In the genomic region with DNA sequence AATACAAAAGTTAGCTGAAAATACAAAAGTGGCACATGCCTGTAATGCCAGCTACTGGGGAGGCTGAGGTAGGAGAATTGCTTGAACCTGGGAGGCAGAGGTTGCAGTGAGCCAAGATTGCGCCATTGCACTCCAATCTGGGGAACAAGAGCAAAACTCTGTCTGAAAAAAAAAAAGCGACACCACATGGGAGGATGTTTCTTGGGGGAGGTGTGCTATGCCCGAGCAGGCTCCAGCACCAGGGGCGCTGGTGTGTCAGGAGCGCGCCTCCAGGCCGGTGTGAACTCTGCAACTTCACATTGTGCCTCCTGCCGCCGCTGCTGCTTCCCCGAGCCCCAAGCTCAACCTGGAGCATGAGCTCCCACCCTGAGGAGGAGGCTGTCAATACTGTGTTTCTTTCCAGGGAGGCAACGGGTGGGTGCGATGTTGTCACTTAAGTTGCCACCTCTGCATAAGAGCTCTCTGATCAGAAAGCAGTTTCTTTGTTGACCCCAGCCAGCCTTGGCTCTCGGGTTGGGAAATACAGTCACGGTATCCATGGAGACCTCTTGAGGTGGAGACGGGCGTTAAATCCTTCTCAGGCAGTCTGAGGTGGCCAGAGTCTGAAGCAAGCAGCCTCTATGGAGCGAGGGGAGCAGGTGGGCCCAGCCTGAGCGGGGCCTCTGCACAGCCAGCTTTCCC, we compare ENCODE assay signal across 10 cellular contexts. TPM values are rescaled to one million over a fixed set of nuclear protein-coding genes. Genes with fewer than 3 reads are reported as not detected.
DNase-seq lines count a peak whose midpoint lies in the region; ATAC-seq, FAIRE-seq and TF ChIP-seq lines count a peak whose summit lies in the region.
"Had no signal": no experiment of that assay in that cellular context is flagged by ENCODE, and none has a peak within 500 bp of the region (broad histone marks: within the 10 kb centered on the region; RNA-seq: fewer than 3 reads in every experiment).

No MANE protein-coding gene starts in this region.

- no peak for ATAC-seq in HG02973 (IDR thresholded peaks at IDR 0.05; ENCODE audit: unreplicated experiment)

- TF ChIP-seq CTCF in H1 (IDR thresholded peaks at IDR 0.05; ENCODE audit: control extremely low read depth in 1 of 3, insufficient read depth in 1 of 3, low read depth in 1 of 3, low read length in 3 of 3): peak in 2 of 3 experiments; percentile 73 to 78; a peak in 3 of 4 replicates
- TF ChIP-seq CTCF in nephron (IDR thresholded peaks at IDR 0.05; ENCODE audit: unreplicated experiment in 3 of 3): peak; percentile 35 to 47 (median 44)

- no peaks in the 10 kb centered on the region for H3K27me3 Mint-ChIP-seq in nephron (ENCODE audit: low read depth)

- no peak overlapping the region; the same call in 1 of the 2 replicates for H3K27ac ChIP-seq in H1 (ENCODE audit: low read depth, low read length)

- no peak overlapping the region for H3K23ac ChIP-seq in H1 (ENCODE audit: insufficient read length)

- CTCF ChIA-PET in H1 (lab: Charles Lee; ENCODE audit: partially characterized antibody): interaction anchor here (0.6 to 22.9 kb wide), 14 partner anchors 9 to 234 kb away, joined by 3 to 307 read pairs (median 6); a partner anchor contains a TSS

- no peak overlapping the region for H4K8ac ChIP-seq in H1 (ENCODE audit: extremely low read depth, insufficient read depth, low read length)

- peak; percentile 24 for FAIRE-seq in H1 (lab: Jason Lieb, UNC)
- FAIRE-seq: HTR-8/SVneo had no signal

- peak overlapping the region; percentile 9 to 23; a peak in 3 of 4 replicates for H3K4me2 ChIP-seq in H1 (ENCODE audit: insufficient read depth in 1 of 2, low read depth in 2 of 2, low read length in 2 of 2)

- no peak for TF ChIP-seq POLR2A in H1 (IDR thresholded peaks at IDR 0.05; ENCODE audit: control extremely low read depth in 1 of 2, low read depth in 2 of 2, low read length in 2 of 2)

- TF ChIP-seq EP300 in H1 (IDR thresholded peaks at IDR 0.05; ENCODE audit: borderline replicate concordance in 1 of 2, low read depth in 2 of 2, low read length in 2 of 2): no peak

- H3K9me3 Mint-ChIP-seq in nephron: no peaks in the 10 kb centered on the region

- H3K79me1 ChIP-seq in H1 (ENCODE audit: low read depth, low read length): peaks cover 3% of the 10 kb centered on the region; the same call in 1 of the 2 replicates

- H3K4me1 ChIP-seq in H1 (replicated peaks in 1 of 4; ENCODE audit: control insufficient read depth in 3 of 4, insufficient read depth in 4 of 4, low read length in 3 of 4): peaks cover 0 to 6% (median 5%) of the 10 kb centered on the region in 4 experiments; a peak in 5 of 7 replicates

- H3K79me2 ChIP-seq in H1 (ENCODE audit: control insufficient read depth in 1 of 2, insufficient read depth in 2 of 2, low read length in 2 of 2): no peaks in the 10 kb centered on the region

- peaks cover 22% of the 10 kb centered on the region for H3K4me1 Mint-ChIP-seq in nephron

- H3K27ac Mint-ChIP-seq in nephron: peak overlapping the region; percentile 62 to 68 (median 67)

- H4K20me1 ChIP-seq in H1 (replicated peaks in 1 of 2; ENCODE audit: control insufficient read depth in 1 of 2, insufficient read depth in 2 of 2, low read length in 2 of 2): peaks cover 0 to 9% of the 10 kb centered on the region in 2 experiments

- 0 out of 2 replicates have a peak overlapping the region, but pooled peaks have one; percentile 2 for H2BK5ac ChIP-seq in H1 (ENCODE audit: low read depth, low read length)

- peak; percentile 56 to 70 for TF ChIP-seq RAD21 in H1 (IDR thresholded peaks at IDR 0.05 in 1 of 2, conservative IDR thresholded peaks at IDR 0.05 in 1 of 2; ENCODE audit: low read depth in 2 of 2, low read length in 2 of 2)

- DNase-seq in HT-29 (ENCODE audit: low spot score) (peak; percentile 31), OCI-M2 (lab: John Stamatoyannopoulos, UW; ENCODE audit: unreplicated experiment) (peak; percentile 69), H1 (ENCODE audit: low read depth in 1 of 2, low spot score in 2 of 2) (peak; percentile 58 to 78), NOMO-1 treated with dmso at 0.1 percent for 144 hours (lab: John Stamatoyannopoulos, UW; ENCODE audit: unreplicated experiment) (no peak), NCI-H774 (lab: John Stamatoyannopoulos, UW) (no peak)
- DNase-seq in stimulated activated naive CD4-positive, alpha-beta T cell (lab: John Stamatoyannopoulos, UW): no peak
- DNase-seq: activated gamma-delta T cell had no signal

- 55% methylated on average over 18 of the region's 18 CpGs; no CpG with 5 or more reads in 1 of the 2 experiments for WGBS in H1 (ENCODE audit: extremely low coverage in 1 of 2, insufficient coverage in 1 of 2, insufficient read length in 1 of 2, insufficient replicate concordance in 2 of 2, low coverage in 1 of 2, low lambda C conversion rate in 2 of 2, missing lambda C conversion rate in 1 of 2), 2 experiments

- H3K36me3 Mint-ChIP-seq in nephron (ENCODE audit: low read depth): peaks cover 14% of the 10 kb centered on the region

- H2AK5ac ChIP-seq in H1 (ENCODE audit: low read depth, low read length): no peak overlapping the region

- H3K4ac ChIP-seq in H1 (replicated peaks; ENCODE audit: insufficient read length, low read depth, low read length): no peak overlapping the region

- no peak overlapping the region for H2BK15ac ChIP-seq in H1 (ENCODE audit: low read length)

- no peaks in the 10 kb centered on the region for H3K23me2 ChIP-seq in H1 (ENCODE audit: low read depth, low read length)

- no peak overlapping the region for H3K56ac ChIP-seq in H1 (replicated peaks; ENCODE audit: insufficient read length, low read depth, low read length)

- H3K9ac ChIP-seq in H1 (replicated peaks in 1 of 4; ENCODE audit: extremely low read depth in 1 of 4, low read depth in 3 of 4, low read length in 3 of 4): no peak overlapping the region; a peak in 1 of 7 replicates

- no peak overlapping the region for H4K91ac ChIP-seq in H1 (replicated peaks; ENCODE audit: insufficient read length, low read length)

- H3K18ac ChIP-seq in H1 (ENCODE audit: extremely low read depth, low read length): no peak overlapping the region; the same call in 1 of the 2 replicates

- 0 out of 2 replicates have a peak overlapping the region, but pooled peaks have one; percentile 7 for H2BK12ac ChIP-seq in H1 (ENCODE audit: low read depth, low read length)

- H4K5ac ChIP-seq in H1 (ENCODE audit: insufficient read length, low read depth, low read length): no peak overlapping the region

- no peak overlapping the region for H2BK20ac ChIP-seq in H1 (ENCODE audit: low read length)

- H2BK120ac ChIP-seq in H1 (replicated peaks; ENCODE audit: low read depth, low read length): no peak overlapping the region

- H3K9me3 ChIP-seq in H1 (ENCODE audit: insufficient read depth in 2 of 2, low read depth in 1 of 2, low read length in 1 of 2): no peaks in the 10 kb centered on the region

- H3K4me3 Mint-ChIP-seq in nephron: no peak overlapping the region

- H2AFZ ChIP-seq in H1 (ENCODE audit: low read length): no peak overlapping the region

- no peaks in the 10 kb centered on the region; a peak in 1 of 7 replicates for H3K27me3 ChIP-seq in H1 (replicated peaks in 1 of 4; ENCODE audit: control insufficient read depth in 3 of 4, extremely low read depth in 1 of 4, insufficient read depth in 3 of 4, low read length in 3 of 4)

- no peak overlapping the region for H3K4me3 ChIP-seq in H1 (ENCODE audit: extremely low read depth in 1 of 4, insufficient read depth in 2 of 4, low read depth in 3 of 4, low read length in 4 of 4)

- H3K36me3 ChIP-seq in H1 (ENCODE audit: control insufficient read depth in 2 of 4, insufficient read depth in 4 of 4, low read length in 3 of 4): 0 out of 8 replicates have a peak, but pooled peaks cover 0 to 3% (median 0%) of the 10 kb centered on the region in 4 experiments

- POLR2A ChIA-PET in H1 (lab: Charles Lee; ENCODE audit: partially characterized antibody): interaction anchor here (1.2 kb wide), 1 partner anchor 15 kb away, joined by 4 read pairs; no protein-coding TSS in a partner anchor

- no peak overlapping the region for H3K14ac ChIP-seq in H1 (ENCODE audit: insufficient read length)

TF ChIP-seq in H1, 55 proteins besides CTCF, POLR2A, EP300 and RAD21:
- TF ChIP-seq, protein P1, sequence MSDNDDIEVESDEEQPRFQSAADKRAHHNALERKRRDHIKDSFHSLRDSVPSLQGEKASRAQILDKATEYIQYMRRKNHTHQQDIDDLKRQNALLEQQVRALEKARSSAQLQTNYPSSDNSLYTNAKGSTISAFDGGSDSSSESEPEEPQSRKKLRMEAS (IDR thresholded peaks at IDR 0.05): peak; percentile 80
- 0 out of 2 replicates have a peak, but pooled peaks have one; percentile 49 for TF ChIP-seq RXRA (IDR thresholded peaks at IDR 0.05; ENCODE audit: insufficient read depth, low read depth, low read length)
- TF ChIP-seq PHF8 (conservative IDR thresholded peaks at IDR 0.05; ENCODE audit: low read depth, low read length): no peak
- no peak for TF ChIP-seq SP2 (IDR thresholded peaks at IDR 0.05; ENCODE audit: low read length)
- TF ChIP-seq, protein P2, sequence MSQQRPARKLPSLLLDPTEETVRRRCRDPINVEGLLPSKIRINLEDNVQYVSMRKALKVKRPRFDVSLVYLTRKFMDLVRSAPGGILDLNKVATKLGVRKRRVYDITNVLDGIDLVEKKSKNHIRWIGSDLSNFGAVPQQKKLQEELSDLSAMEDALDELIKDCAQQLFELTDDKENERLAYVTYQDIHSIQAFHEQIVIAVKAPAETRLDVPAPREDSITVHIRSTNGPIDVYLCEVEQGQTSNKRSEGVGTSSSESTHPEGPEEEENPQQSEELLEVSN (IDR thresholded peaks at IDR 0.05): no peak
- peak; percentile 56 for TF ChIP-seq ASH2L (IDR thresholded peaks at IDR 0.05; ENCODE audit: low read length)
- peak; percentile 76; the same call in 1 of the 2 replicates for TF ChIP-seq BACH1 (IDR thresholded peaks at IDR 0.05; ENCODE audit: low read length)
- TF ChIP-seq GABPA (IDR thresholded peaks at IDR 0.05; ENCODE audit: borderline replicate concordance, insufficient read depth, low read length): peak; percentile 28; the same call in 1 of the 2 replicates
- 0 out of 2 replicates have a peak, but pooled peaks have one; percentile 13 for TF ChIP-seq CEBPB (IDR thresholded peaks at IDR 0.05; ENCODE audit: low read depth, low read length)
TF ChIP-seq in H1: peak in this region for 6.

RNA-seq across cellular contexts. Expression of a gene that starts 18.9 kb away (rescaled TPM):
- 87.3 and 94.2 TPM in 2 replicates for total RNA-seq in HT-29 (2014; rRNA removed; shearing (Covaris generic))
- 0.61 and 0.94 TPM in 2 replicates for total RNA-seq in H1 (2021; fragmentation: NEBNext Ultra II Directional; extraction: Animal tissue kit (Norgen Biotek cat#: 25700))
- polyA plus RNA-seq in H1 (2011; rRNA removed): 0.60 and 0.82 TPM in 2 replicates
- 0.37 TPM for polyA plus RNA-seq in H1 (2011; cell fraction: cytosol; rRNA removed)
- polyA plus RNA-seq in H1 (2011; cell fraction: nucleus; rRNA removed): 1.0 TPM
- polyA plus RNA-seq in H1 (2012, experiment 1 of 2): 0.39 to 1.5 TPM (median 0.71 TPM) in 4 replicates
- 1.3 TPM for polyA plus RNA-seq in H1 (2012, experiment 2 of 2)
- 0.61 TPM for polyA plus RNA-seq in H1 (2013, experiment 1 of 2)
- polyA plus RNA-seq in H1 (2013, experiment 2 of 2): 0.55 TPM
- 0.07 and 0.19 TPM in 2 replicates for polyA minus RNA-seq in H1 (2011; rRNA and poly(A)+ RNA removed)
- not detected for polyA minus RNA-seq in H1 (2011; cell fraction: cytosol; rRNA and poly(A)+ RNA removed)
- polyA minus RNA-seq in H1 (2011; cell fraction: nucleus; rRNA and poly(A)+ RNA removed): 1.5 TPM

Comparison
In these comparisons a context has a peak if more than half of its experiments do, and no peak if none do; other contexts are left out.
1. DNase-seq: peak in HT-29 (single experiment), OCI-M2 (single experiment) and H1 (2 of 2); none in NOMO-1 treated with dmso at 0.1 percent for 144 hours (single experiment), stimulated activated naive CD4-positive, alpha-beta T cell (0 of 6) and NCI-H774 (single experiment).
2. RNA of a gene that starts 18.9 kb away (total RNA-seq): 87.3 to 94.2 TPM in HT-29; 0.61 to 0.94 TPM in H1; every median in the first group is over 10 times any median in the second.